Comparison of ENCODE assay signal across 16 cellular contexts in the genomic region with DNA sequence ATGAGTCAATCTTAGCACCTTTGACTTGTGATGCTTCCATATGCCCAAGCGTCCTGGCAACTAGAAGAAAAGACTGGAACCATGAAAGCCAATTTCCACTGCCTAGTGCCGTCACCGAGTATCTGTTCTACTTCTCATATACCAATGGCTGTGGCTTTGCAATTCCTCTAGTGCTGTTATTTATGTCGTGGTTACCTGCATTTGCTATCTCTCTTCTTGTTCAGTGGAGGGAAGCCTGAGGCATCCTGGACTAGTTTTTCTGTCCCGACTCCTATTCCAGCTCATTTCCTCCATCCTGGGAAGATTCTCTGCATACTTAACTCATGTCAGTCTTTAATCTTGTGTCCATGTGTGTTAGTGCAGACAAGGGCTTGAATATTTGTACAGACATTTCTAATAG.
"Had no signal": no experiment of that assay in that cellular context is flagged by ENCODE, and none has a peak within 500 bp of the region (broad histone marks: within the 10 kb centered on the region; RNA-seq: fewer than 3 reads in every experiment).

No MANE protein-coding gene starts in this region.

- H3K27ac Mint-ChIP-seq: activated CD4-positive, alpha-beta T cell treated with anti-CD3 and anti-CD28 coated beads for 36 hours; activated CD8-positive, alpha-beta T cell treated with anti-CD3 and anti-CD28 coated beads, Interleukin-2, amount 10 ng/mL, durations not matched to agents 7 days and 5 days; activated T-helper 1 cell treated with anti-CD3 and anti-CD28 coated beads, Interleukin-12 subunit alpha, Interleukin-12 subunit beta, Interleukin-2, Interleukin-4 antibody, amounts not matched to agents 30 ng/mL and 10 ng/mL and 1 ng/mL, durations not matched to agents 14 hours and 24 hours and 36 hours; stimulated activated naive CD8-positive, alpha-beta T cell treated with anti-CD3 and anti-CD28 coated beads, Interleukin-15, Interleukin-2, amounts not matched to agents 100 ng/mL and 50 ng/mL, for 24 hours had no signal

- H3K4me3 Mint-ChIP-seq: activated CD4-positive, alpha-beta T cell treated with anti-CD3 and anti-CD28 coated beads for 36 hours; activated CD8-positive, alpha-beta T cell treated with anti-CD3 and anti-CD28 coated beads, Interleukin-2, amount 10 ng/mL, durations not matched to agents 7 days and 5 days; activated T-helper 1 cell treated with anti-CD3 and anti-CD28 coated beads, Interleukin-12 subunit alpha, Interleukin-12 subunit beta, Interleukin-2, Interleukin-4 antibody, amounts not matched to agents 30 ng/mL and 10 ng/mL and 1 ng/mL, durations not matched to agents 14 hours and 24 hours and 36 hours; nephron progenitor cell; stimulated activated naive CD8-positive, alpha-beta T cell treated with anti-CD3 and anti-CD28 coated beads, Interleukin-15, Interleukin-2, amounts not matched to agents 100 ng/mL and 50 ng/mL, for 24 hours had no signal

- H3K27ac ChIP-seq: VCaP had no signal

- H3K4me1 Mint-ChIP-seq: activated CD4-positive, alpha-beta T cell treated with anti-CD3 and anti-CD28 coated beads for 36 hours; nephron progenitor cell had no signal

- ATAC-seq: activated CD4-positive, alpha-beta T cell treated with anti-CD3 and anti-CD28 coated beads for 36 hours; activated CD8-positive, alpha-beta T cell treated with anti-CD3 and anti-CD28 coated beads, Interleukin-2, amount 10 ng/mL, durations not matched to agents 7 days and 5 days; left cardiac atrium; mucosa of descending colon had no signal

- DNase-seq: activated CD4-positive, alpha-beta T cell treated with anti-CD3 and anti-CD28 coated beads for 36 hours; activated CD8-positive, alpha-beta memory T cell treated with anti-CD3 and anti-CD28 coated beads, Interleukin-2, amount 50 U/mL, for 48 hours; activated CD8-positive, alpha-beta T cell treated with anti-CD3 and anti-CD28 coated beads, Interleukin-2, amount 10 ng/mL, durations not matched to agents 7 days and 5 days; activated naive CD4-positive, alpha-beta T cell; caudate nucleus; cortex of kidney; effector memory CD4-positive, alpha-beta T cell; hypothalamus; left cardiac atrium; mucosa of descending colon; nephron progenitor cell; stimulated activated CD4-positive, alpha-beta T cell treated with anti-CD3 and anti-CD28 coated beads, Interleukin-15, amount 100 ng/mL, for 24 hours; stimulated activated CD4-positive, alpha-beta T cell treated with anti-CD3 and anti-CD28 coated beads, Interleukin-4, amount 100 ng/mL, for 24 hours had no signal

- H3K4me3 ChIP-seq: mucosa of descending colon had no signal

- H3K27me3 Mint-ChIP-seq: activated CD4-positive, alpha-beta T cell treated with anti-CD3 and anti-CD28 coated beads for 36 hours; stimulated activated naive CD8-positive, alpha-beta T cell treated with anti-CD3 and anti-CD28 coated beads, Interleukin-15, Interleukin-2, amounts not matched to agents 100 ng/mL and 50 ng/mL, for 24 hours had no signal
